17 cellular contexts compared by ENCODE assay signal in the genomic region with DNA sequence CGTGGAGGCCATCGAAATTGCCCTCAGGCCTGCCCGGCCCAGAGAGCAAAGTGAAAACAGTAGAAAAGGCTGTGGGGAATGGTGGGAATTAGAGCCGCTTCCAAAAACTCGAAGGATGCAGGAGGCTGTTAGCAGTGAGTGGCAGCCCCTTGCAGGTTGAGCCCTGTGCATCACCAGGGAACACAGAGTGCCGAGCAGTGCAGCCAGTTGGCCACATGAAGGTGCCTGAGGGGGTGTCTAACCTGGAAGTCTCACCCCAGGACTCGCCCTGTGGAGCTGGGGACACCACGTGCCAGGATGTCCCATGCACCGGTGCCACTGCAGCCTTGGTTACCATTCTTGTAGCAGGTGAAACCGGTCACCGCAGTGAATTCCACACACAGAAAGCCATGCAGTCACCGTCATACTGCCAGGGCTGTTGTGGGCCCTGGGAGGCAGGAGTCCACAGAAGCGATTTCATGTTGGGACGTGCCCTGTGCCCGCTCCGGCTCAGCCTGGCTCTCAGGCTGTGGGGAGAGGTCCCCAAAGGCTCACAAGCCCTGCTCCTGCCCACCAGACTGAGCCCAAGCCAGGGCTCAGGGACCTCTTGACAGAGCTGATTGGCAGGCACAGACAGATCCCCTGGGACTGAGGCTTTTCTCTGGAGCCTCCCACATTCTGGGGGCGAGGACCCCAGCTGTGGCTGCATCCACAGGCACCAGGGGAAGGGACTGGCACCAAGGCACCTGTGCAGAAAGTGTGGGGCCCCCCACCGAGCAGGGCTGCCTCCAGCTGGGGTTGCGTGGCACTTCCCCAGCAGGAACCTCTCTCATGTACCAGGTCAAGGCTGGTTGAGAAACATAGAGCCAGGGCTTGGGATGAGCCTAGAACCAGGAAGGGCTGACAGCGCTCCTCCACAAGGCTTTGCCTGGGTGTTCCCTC. TPM values are rescaled to one million over a fixed set of nuclear protein-coding genes. Genes with fewer than 3 reads are reported as not detected.
"Had no signal": no experiment of that assay in that cellular context is flagged by ENCODE, and none has a peak within 500 bp of the region (broad histone marks: within the 10 kb centered on the region; RNA-seq: fewer than 3 reads in every experiment).

No MANE protein-coding gene starts in this region.

- H3K27ac ChIP-seq: breast epithelium, foreskin keratinocyte, SK-N-MC, stomach, testis, uterus had no signal

- H3K4me1 ChIP-seq: breast epithelium, foreskin keratinocyte, stomach, testis, uterus had no signal

- H3K27me3 ChIP-seq: foreskin keratinocyte, testis, uterus had no signal

- H3K9me3 ChIP-seq: testis had no signal

- H3K36me3 ChIP-seq: breast epithelium, stomach, uterus had no signal

- ATAC-seq: effector memory CD8-positive, alpha-beta T cell; foreskin keratinocyte had no signal

- DNase-seq: activated CD4-positive, CD25-positive, alpha-beta regulatory T cell treated with anti-CD3 and anti-CD28 coated beads, Interleukin-2, amount 50 U/mL, for 72 hours; activated gamma-delta T cell; activated naive CD8-positive, alpha-beta T cell treated with anti-CD3 and anti-CD28 coated beads for 36 hours; dermis blood vessel endothelial cell; effector memory CD8-positive, alpha-beta T cell; foreskin keratinocyte; glutamatergic neuron; midbrain; stomach; T-helper 9 cell; testis had no signal

- H3K4me3 ChIP-seq: breast epithelium, lung, SK-N-MC, stomach, testis, uterus had no signal

RNA-seq across cellular contexts. Expression of a gene that starts 16.7 kb away (rescaled TPM):
- total RNA-seq: activated CD8-positive, alpha-beta memory T cell treated with anti-CD3 and anti-CD28 coated beads for 36 hours; activated naive CD8-positive, alpha-beta T cell treated with anti-CD3 and anti-CD28 coated beads for 36 hours; breast epithelium; cerebellum; dermis blood vessel endothelial cell; foreskin keratinocyte; lung; stomach; uterus had no signal
- polyA plus RNA-seq: foreskin keratinocyte, lung, stomach had no signal
